10 cellular contexts compared by ENCODE assay signal in genomic region chr10:73941300-73941699, GRCh38. TPM values are rescaled to one million over a fixed set of nuclear protein-coding genes. Genes with fewer than 3 reads are reported as not detected.
DNase-seq lines count a peak whose midpoint lies in the region; ATAC-seq and TF ChIP-seq lines count a peak whose summit lies in the region.
"Had no signal": no experiment of that assay in that cellular context is flagged by ENCODE, and none has a peak within 500 bp of the region (broad histone marks: within the 10 kb centered on the region; RNA-seq: fewer than 3 reads in every experiment).

No MANE protein-coding gene starts in this region.

- no TSS peak for BruUV-seq in MCF 10A (replicated peaks; lab: Mats Ljungman, UMichigan)

- in situ Hi-C loops in transverse colon (cut with MboI; ENCODE audit: low pct_ligation_motif_present in 1 of 4, low pct_unique_long_range_greater_than_20kb in 1 of 4, low sequenced_read_pairs in 3 of 4), result loop anchor here in 2 of 4 donors (10.0 kb wide), 1 partner anchor 56 kb away; no protein-coding TSS in a partner anchor

- TF ChIP-seq CTCF in MCF 10A (IDR thresholded peaks at IDR 0.05; ENCODE audit: unreplicated experiment) (no peak), transverse colon (IDR thresholded peaks at IDR 0.05) (no peak)

- H3K36me3 ChIP-seq in transverse colon, result no peaks in the 10 kb centered on the region
- H3K36me3 ChIP-seq: left lung had no signal

- H3K9me3 Mint-ChIP-seq in activated CD4-positive, alpha-beta T cell treated with anti-CD3 and anti-CD28 coated beads, Interleukin-2, amount 10 ng/mL, durations not matched to agents 7 days and 5 days, result peaks cover 5% of the 10 kb centered on the region
- no peaks in the 10 kb centered on the region for H3K9me3 Mint-ChIP-seq in MCF 10A (ENCODE audit: unreplicated experiment)

- no peak overlapping the region for H3K4me3 Mint-ChIP-seq in activated CD4-positive, alpha-beta T cell treated with anti-CD3 and anti-CD28 coated beads, Interleukin-2, amount 10 ng/mL, durations not matched to agents 7 days and 5 days
- no peak overlapping the region for H3K4me3 Mint-ChIP-seq in MCF 10A (ENCODE audit: unreplicated experiment)

- DNase-seq in activated CD4-positive, alpha-beta T cell treated with anti-CD3 and anti-CD28 coated beads, Interleukin-2, amount 10 ng/mL, durations not matched to agents 7 days and 5 days, result no peak
- DNase-seq in activated CD4-positive, alpha-beta T cell treated with anti-CD3 and anti-CD28 coated beads for 1 hour, result no peak
- DNase-seq in MCF 10A (ENCODE audit: unreplicated experiment) (no peak), myocyte (ENCODE audit: low read depth) (peak; percentile 96), transverse colon (no peak), kidney glomerular epithelial cell (lab: John Stamatoyannopoulos, UW) (no peak), AML-193 (lab: John Stamatoyannopoulos, UW) (no peak)

- no peak overlapping the region for H3K4me3 ChIP-seq in transverse colon

- TF ChIP-seq EP300 in transverse colon (IDR thresholded peaks at IDR 0.05; ENCODE audit: low read depth), result no peak

- POLR2A ChIA-PET in activated CD4-positive, alpha-beta T cell treated with anti-CD3 and anti-CD28 coated beads, Interleukin-2, amount 10 ng/mL, durations not matched to agents 7 days and 5 days (lab: Charles Lee), result no interaction called here
- POLR2A ChIA-PET in MCF 10A (lab: Yijun Ruan, JAX), result interaction anchor here (0.6 to 19.2 kb wide), 10 partner anchors 9 to 546 kb away, joined by 3 to 361 read pairs (median 4); no protein-coding TSS in a partner anchor

- WGBS in transverse colon (ENCODE audit: low coverage in 1 of 2), 2 donors, result 92 to 100% methylated on average over 1 to 2 of the region's 2 CpGs

- peaks cover 0 to 9% (median 8%) of the 10 kb centered on the region in 4 donors for H3K4me1 ChIP-seq in transverse colon

- intact Hi-C loops in MCF 10A (cut with micrococcal nuclease) (loop anchor here (2.0 kb wide), 1 partner anchor 140 kb away; no protein-coding TSS in a partner anchor), transverse colon (cut with DNase I; ENCODE audit: low total_unique reads) (loop anchor here (2.0 kb wide), 1 partner anchor 54 kb away; no protein-coding TSS in a partner anchor)

- no peaks in the 10 kb centered on the region for H3K27me3 ChIP-seq in transverse colon
- H3K27me3 ChIP-seq: left lung had no signal

- peak overlapping the region in 3 of 4 donors; percentile 57 to 67 (median 65) for H3K27ac ChIP-seq in transverse colon
- H3K27ac ChIP-seq: 22Rv1, left lung had no signal

- CTCF ChIA-PET in activated CD4-positive, alpha-beta T cell treated with anti-CD3 and anti-CD28 coated beads, Interleukin-2, amount 10 ng/mL, durations not matched to agents 7 days and 5 days (lab: Charles Lee), result interaction anchor here (0.6 to 10.1 kb wide), 35 partner anchors 10 to 1261 kb away, joined by 3 to 161 read pairs (median 6); partner anchors contain the start of genes ADK, AP3M1 and PLAU
- CTCF ChIA-PET in MCF 10A (lab: Yijun Ruan, JAX), result interaction anchor here (0.6 to 24.2 kb wide), 37 partner anchors 9 to 290 kb away, joined by 3 to 658 read pairs (median 7); partner anchors contain the start of gene CAMK2G

- peak overlapping the region; percentile 71 for H3K27ac Mint-ChIP-seq in activated CD4-positive, alpha-beta T cell treated with anti-CD3 and anti-CD28 coated beads, Interleukin-2, amount 10 ng/mL, durations not matched to agents 7 days and 5 days
- peak overlapping the region; percentile 72 for H3K27ac Mint-ChIP-seq in MCF 10A (ENCODE audit: low read depth, unreplicated experiment)

- peaks cover 19% of the 10 kb centered on the region for H3K27me3 Mint-ChIP-seq in activated CD4-positive, alpha-beta T cell treated with anti-CD3 and anti-CD28 coated beads, Interleukin-2, amount 10 ng/mL, durations not matched to agents 7 days and 5 days
- no peaks in the 10 kb centered on the region for H3K27me3 Mint-ChIP-seq in MCF 10A (ENCODE audit: insufficient read depth, unreplicated experiment)

- H3K36me3 Mint-ChIP-seq in activated CD4-positive, alpha-beta T cell treated with anti-CD3 and anti-CD28 coated beads, Interleukin-2, amount 10 ng/mL, durations not matched to agents 7 days and 5 days (ENCODE audit: low read depth), result no peaks in the 10 kb centered on the region
- no peaks in the 10 kb centered on the region for H3K36me3 Mint-ChIP-seq in MCF 10A (ENCODE audit: insufficient read depth, unreplicated experiment)

- TF ChIP-seq POLR2A in transverse colon (IDR thresholded peaks at IDR 0.05), result no peak

- peaks cover 24% of the 10 kb centered on the region for H3K4me1 Mint-ChIP-seq in activated CD4-positive, alpha-beta T cell treated with anti-CD3 and anti-CD28 coated beads, Interleukin-2, amount 10 ng/mL, durations not matched to agents 7 days and 5 days
- peaks cover 28% of the 10 kb centered on the region for H3K4me1 Mint-ChIP-seq in MCF 10A (ENCODE audit: insufficient read depth, unreplicated experiment)

- no peak for ATAC-seq in HG02798 (IDR thresholded peaks at IDR 0.05; ENCODE audit: poor library complexity, unreplicated experiment)

- H3K9me3 ChIP-seq in transverse colon, result no peaks in the 10 kb centered on the region
- H3K9me3 ChIP-seq: left lung had no signal

RNA-seq across cellular contexts. Expression of gene PLAU, which starts 30.4 kb away (rescaled TPM):
- under 1 TPM; 0.89 to 0.96 TPM for total RNA-seq in activated CD4-positive, alpha-beta T cell treated with anti-CD3 and anti-CD28 coated beads, Interleukin-2, amount 10 ng/mL, durations not matched to agents 7 days and 5 days
- total RNA-seq in MCF 10A (2022) (17.3 and 30.6 TPM in 2 replicates), myocyte (154 and 166 TPM in 2 replicates), transverse colon (1 to 10 TPM in 3 of 4 donors, under 1 TPM in 1; 0.75 to 8.0 (median 2.3) TPM)
- 336 TPM for polyA plus RNA-seq in myocyte (2012)

RNA-seq across cellular contexts. Expression of gene VCL, which starts 56.6 kb away (rescaled TPM):
- 10 to 100 TPM; 75.5 to 86.4 TPM for total RNA-seq in activated CD4-positive, alpha-beta T cell treated with anti-CD3 and anti-CD28 coated beads, Interleukin-2, amount 10 ng/mL, durations not matched to agents 7 days and 5 days
- total RNA-seq in MCF 10A (2022), result 90.2 and 90.9 TPM in 2 replicates
- total RNA-seq in myocyte, result 211 and 240 TPM in 2 replicates
- 134 TPM for polyA plus RNA-seq in myocyte (2012)
- 100 to 1,000 TPM in 3 of 4 donors, 10 to 100 TPM in 1; 96.1 to 133 (median 120) TPM for total RNA-seq in transverse colon
